17 cellular contexts compared by ENCODE assay signal in the genomic region with DNA sequence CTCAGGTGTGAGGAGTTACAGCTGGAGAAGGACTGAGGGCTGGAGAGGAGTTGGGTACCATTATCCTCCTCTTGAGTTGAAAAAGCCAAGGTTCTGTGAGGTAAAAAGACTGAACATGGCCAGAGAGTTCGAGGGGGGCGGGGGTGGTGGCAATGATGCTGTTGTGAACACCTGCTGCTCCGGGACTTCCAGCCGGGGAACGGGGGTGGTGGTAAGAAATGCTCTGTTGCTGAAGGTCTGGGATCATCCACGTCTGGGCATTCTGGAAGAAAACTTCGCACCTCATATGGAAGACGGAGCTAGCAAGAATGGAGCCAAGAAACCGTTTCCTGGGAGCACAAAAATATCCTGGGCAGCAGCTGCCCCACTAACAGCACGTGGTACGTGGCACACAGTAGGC. TPM values are rescaled to one million over a fixed set of nuclear protein-coding genes. Genes with fewer than 3 reads are reported as not detected.
"Had no signal": no experiment of that assay in that cellular context is flagged by ENCODE, and none has a peak within 500 bp of the region (broad histone marks: within the 10 kb centered on the region; RNA-seq: fewer than 3 reads in every experiment).

No MANE protein-coding gene starts in this region.

- H3K27ac ChIP-seq: gastrocnemius medialis, heart left ventricle, left ventricle myocardium inferior, prostate gland, right atrium auricular region, testis, upper lobe of left lung had no signal

- H3K9me3 ChIP-seq: gastrocnemius medialis, heart left ventricle, left ventricle myocardium inferior, prostate gland, right atrium auricular region, testis, upper lobe of left lung had no signal

- H3K27me3 ChIP-seq: right atrium auricular region, testis, upper lobe of left lung had no signal

- H3K27ac Mint-ChIP-seq: activated naive CD4-positive, alpha-beta T cell treated with anti-CD3 and anti-CD28 coated beads, Interleukin-2, amount 50 U/mL, for 24 hours had no signal

- DNase-seq: activated CD4-positive, CD25-positive, alpha-beta regulatory T cell treated with anti-CD3 and anti-CD28 coated beads, Interleukin-2, amount 50 U/mL, for 72 hours; activated CD8-positive, alpha-beta memory T cell treated with anti-CD3 and anti-CD28 coated beads, Interleukin-2, amount 50 U/mL, for 4 hours; activated gamma-delta T cell; cerebellar nuclear complex; cortex of kidney; gastrocnemius medialis; heart left ventricle; kidney glomerular epithelial cell; left ventricle myocardium inferior; mammary epithelial cell; testis; upper lobe of left lung had no signal

- H3K4me3 Mint-ChIP-seq: activated naive CD4-positive, alpha-beta T cell treated with anti-CD3 and anti-CD28 coated beads, Interleukin-2, amount 50 U/mL, for 24 hours; T-helper 1 cell treated with Interleukin-12 subunit alpha and Interleukin-12 subunit beta and Interleukin-4 antibody, amounts not matched to agents 30 μg/mL and 1 μg/mL, for 36 hours had no signal

- H3K36me3 ChIP-seq: gastrocnemius medialis, heart left ventricle, left ventricle myocardium inferior, prostate gland, right atrium auricular region, upper lobe of left lung had no signal

- H3K4me1 ChIP-seq: gastrocnemius medialis, prostate gland, right atrium auricular region, testis had no signal

- H3K9me3 Mint-ChIP-seq: activated naive CD4-positive, alpha-beta T cell treated with anti-CD3 and anti-CD28 coated beads, Interleukin-2, amount 50 U/mL, for 24 hours; T-helper 1 cell treated with Interleukin-12 subunit alpha and Interleukin-12 subunit beta and Interleukin-4 antibody, amounts not matched to agents 30 μg/mL and 1 μg/mL, for 36 hours had no signal

- H3K36me3 Mint-ChIP-seq: activated naive CD4-positive, alpha-beta T cell treated with anti-CD3 and anti-CD28 coated beads, Interleukin-2, amount 50 U/mL, for 24 hours had no signal

- H3K4me3 ChIP-seq: gastrocnemius medialis, heart left ventricle, left ventricle myocardium inferior, prostate gland, right atrium auricular region, testis, upper lobe of left lung had no signal

- ATAC-seq: gastrocnemius medialis, heart left ventricle had no signal

RNA-seq across cellular contexts. Expression of gene ALPL, which starts 20.1 kb away (rescaled TPM):
- total RNA-seq: bronchial epithelial cell, mammary epithelial cell had no signal
